In genomic region chr2:101736861-101737291, GRCh38 we compare ENCODE assay signal across 8 cellular contexts. TPM values are rescaled to one million over a fixed set of nuclear protein-coding genes. Genes with fewer than 3 reads are reported as not detected.
A peak's percentile ranks its signal among the peaks of the same experiment; 100 is the strongest.
DNase-seq lines count a peak whose midpoint lies in the region; ATAC-seq, FAIRE-seq and TF ChIP-seq lines count a peak whose summit lies in the region.

No MANE protein-coding gene starts in this region.

- DNase-seq in Right ventricle myocardium inferior (ENCODE audit: missing footprints) (no peak), cardiac septum (ENCODE audit: low spot score) (no peak), amniotic stem cell (lab: John Stamatoyannopoulos, UW) (peak; percentile 67), HepG2 (ENCODE audit: low spot score) (no peak), aorta (no peak), COLO668 (lab: John Stamatoyannopoulos, UW; ENCODE audit: unreplicated experiment) (no peak), DMS153 (lab: John Stamatoyannopoulos, UW) (no peak), epidermal melanocyte (ENCODE audit: insufficient read length, low spot score) (no peak)

- H3K27ac ChIP-seq in HepG2 (ENCODE audit: extremely low read length, insufficient read depth, low read length) (no peak overlapping the region), aorta (ENCODE audit: low read depth in 1 of 2, low read length in 2 of 2) (no peak overlapping the region)

- no TSS peak for BruUV-seq in HepG2 (replicated peaks; lab: Mats Ljungman, UMichigan)

- H4K20me1 ChIP-seq in HepG2 (ENCODE audit: insufficient read depth, low read length): peaks cover 87% of the 10 kb centered on the region

- 75% methylated on average over 1 of the region's 1 CpG for WGBS in HepG2 (ENCODE audit: low lambda C conversion rate)
- WGBS in aorta, 2 donors: 2 to 12% methylated on average over 1 of the region's 1 CpG

- intact Hi-C loops in Right ventricle myocardium inferior (cut with DNase I): no loop called here
- intact Hi-C loops in cardiac septum (cut with DNase I): loop anchor here (5.0 kb wide), 1 partner anchor 40 kb away; the partner anchor contains the start of gene MAP4K4
- intact Hi-C loops in HepG2 (cut with micrococcal nuclease; ENCODE audit: unreplicated experiment): no loop called here
- intact Hi-C loops in aorta (cut with DNase I): loop anchor here (5.0 kb wide), 1 partner anchor 40 kb away; the partner anchor contains the start of gene MAP4K4 (in 2 of the 2)

- no peak for TF ChIP-seq CTCF in HepG2 (CRISPR knock-in tag; IDR thresholded peaks at IDR 0.05)

- no peak for FAIRE-seq in HepG2 (lab: Jason Lieb, UNC)

- H3K27me3 ChIP-seq in HepG2 (ENCODE audit: control insufficient read depth in 1 of 2, insufficient read depth in 2 of 2, low read length in 2 of 2): no peaks in the 10 kb centered on the region
- H3K27me3 ChIP-seq in aorta (ENCODE audit: control insufficient read depth in 1 of 2, insufficient read depth in 2 of 2, low read length in 1 of 2): no peaks in the 10 kb centered on the region

- H3K4me1 ChIP-seq in HepG2 (ENCODE audit: insufficient read depth, low read length) (peaks cover 100% of the 10 kb centered on the region), aorta (ENCODE audit: control insufficient read depth in 1 of 2, insufficient read depth in 2 of 2, low read length in 2 of 2) (peaks cover 10 to 19% of the 10 kb centered on the region in 2 donors)

- CTCF ChIA-PET in HepG2 (lab: Yijun Ruan, JAX; ENCODE audit: low intra/inter-chr PET ratio, low total read pairs): no interaction called here

- peaks cover 96% of the 10 kb centered on the region for H3K79me2 ChIP-seq in HepG2 (ENCODE audit: insufficient read depth, low read length)

- POLR2A ChIA-PET in HepG2 (lab: Yijun Ruan, JAX): interaction anchor here (1.5 kb wide), 1 partner anchor 31 kb away, joined by 4 read pairs; no protein-coding TSS in a partner anchor

- in situ Hi-C loops in HepG2 (cut with HindIII; ENCODE audit: extremely low pct_ligation_motif_present, low pct_unique_long_range_greater_than_20kb): no loop called here

- H3K9me3 ChIP-seq in HepG2 (ENCODE audit: low read length) (no peaks in the 10 kb centered on the region), aorta (ENCODE audit: control insufficient read depth, low read length) (no peaks in the 10 kb centered on the region)

- H3K4me2 ChIP-seq in HepG2 (ENCODE audit: low read depth, low read length): 0 out of 2 replicates have a peak overlapping the region, but pooled peaks have one; percentile 9

- no peak overlapping the region for H2AFZ ChIP-seq in HepG2 (ENCODE audit: low read length)

- no peak overlapping the region for H3K9ac ChIP-seq in HepG2 (ENCODE audit: insufficient read depth, low read depth, low read length)

- TF ChIP-seq POLR2A in HepG2 (IDR thresholded peaks at IDR 0.05; ENCODE audit: insufficient read depth in 1 of 2, low read depth in 2 of 2, low read length in 2 of 2): no peak

- no peak for TF ChIP-seq RAD21 in HepG2 (CRISPR knock-in tag; IDR thresholded peaks at IDR 0.05)

- H3K36me3 ChIP-seq in HepG2 (replicated peaks in 1 of 2; ENCODE audit: control insufficient read depth in 1 of 2, insufficient read depth in 2 of 2, low read length in 2 of 2) (peaks cover 0 to 2% of the 10 kb centered on the region in 2 experiments; a peak in 1 of 5 replicates), aorta (ENCODE audit: control insufficient read depth in 1 of 2, insufficient read depth in 2 of 2, low read length in 1 of 2) (no peaks in the 10 kb centered on the region)

- H3K4me3 ChIP-seq in HepG2 (replicated peaks in 1 of 3; ENCODE audit: insufficient read depth in 1 of 3, low read depth in 2 of 3, low read length in 3 of 3) (no peak overlapping the region), aorta (ENCODE audit: low read length in 2 of 2) (no peak overlapping the region)

- no peak for TF ChIP-seq EP300 in HepG2 (IDR thresholded peaks at IDR 0.05; ENCODE audit: low read depth in 2 of 2, low read length in 2 of 2)
- no peak for TF ChIP-seq EP300 in HepG2 (CRISPR knock-in tag; IDR thresholded peaks at IDR 0.05; ENCODE audit: borderline replicate concordance)

- ATAC-seq in Right ventricle myocardium inferior (peak; percentile 41), HepG2 (no peak), aorta (ENCODE audit: low FRiP score) (peak; percentile 55)

TF ChIP-seq in HepG2, 621 proteins besides CTCF, POLR2A, EP300 and RAD21:
- no peak for TF ChIP-seq ESRRA (CRISPR knock-in tag; IDR thresholded peaks at IDR 0.05; ENCODE audit: low read depth)
- TF ChIP-seq CEBPB (IDR thresholded peaks at IDR 0.05; ENCODE audit: borderline replicate concordance, low read depth, low read length): peak; percentile 78
- no peak for TF ChIP-seq TP53 (CRISPR knock-in tag; conservative IDR thresholded peaks at IDR 0.05)
- no peak for TF ChIP-seq ZFP41 (CRISPR knock-in tag; IDR thresholded peaks at IDR 0.05; ENCODE audit: borderline replicate concordance)
- peak; percentile 51 for TF ChIP-seq CEBPG (CRISPR knock-in tag; IDR thresholded peaks at IDR 0.05)

RNA-seq across cellular contexts. Expression of gene MAP4K4, which starts 39.4 kb away (rescaled TPM):
- total RNA-seq in Right ventricle myocardium inferior (82.5 TPM), cardiac septum (135 TPM), HepG2 (2016; rRNA removed; fragmentation: Illumina TruSeq; extraction: Trizol) (264 and 301 TPM in 2 replicates), aorta (100 to 1,000 TPM in 1 of 2 donors, 10 to 100 TPM in 1; 85.4 to 112 TPM)
- 62.1 and 62.9 TPM in 2 replicates for total RNA-seq in HepG2 (2016; cell fraction: cytosol; rRNA removed; fragmentation: Illumina TruSeq; extraction: Trizol; ENCODE audit: low read depth)
- 264 and 269 TPM in 2 replicates for total RNA-seq in HepG2 (2016; cell fraction: insoluble cytoplasmic fraction; rRNA removed; fragmentation: Illumina TruSeq; extraction: Trizol)
- 200 and 238 TPM in 2 replicates for total RNA-seq in HepG2 (2016; cell fraction: membrane; rRNA removed; fragmentation: Illumina TruSeq; extraction: Trizol)
- 292 and 308 TPM in 2 replicates for total RNA-seq in HepG2 (2016; cell fraction: nucleus; rRNA removed; fragmentation: Illumina TruSeq; extraction: Trizol)
- polyA plus RNA-seq in HepG2 (2011; rRNA removed) (101 and 105 TPM in 2 replicates), aorta (10 to 100 TPM; 22.9 to 31.6 TPM)
- polyA plus RNA-seq in HepG2 (2011; cell fraction: cytosol; rRNA removed): 67.0 and 72.8 TPM in 2 replicates
- 261 and 287 TPM in 2 replicates for polyA plus RNA-seq in HepG2 (2011; cell fraction: nucleus; rRNA removed)
- polyA plus RNA-seq in HepG2 (2012): 138 and 155 TPM in 2 replicates
- 48.8 and 52.9 TPM in 2 replicates for polyA plus RNA-seq in HepG2 (2016; cell fraction: cytosol; fragmentation: Illumina TruSeq; extraction: Trizol; ENCODE audit: low read depth)
- 269 and 298 TPM in 2 replicates for polyA plus RNA-seq in HepG2 (2016; cell fraction: insoluble cytoplasmic fraction; fragmentation: Illumina TruSeq; extraction: Trizol; ENCODE audit: low read depth)
- 137 and 163 TPM in 2 replicates for polyA plus RNA-seq in HepG2 (2016; cell fraction: membrane; fragmentation: Illumina TruSeq; extraction: Trizol; ENCODE audit: low read depth)
- 298 and 312 TPM in 2 replicates for polyA plus RNA-seq in HepG2 (2016; cell fraction: nucleus; fragmentation: Illumina TruSeq; extraction: Trizol; ENCODE audit: insufficient read depth, low read depth)
- polyA minus RNA-seq in HepG2 (2011; rRNA and poly(A)+ RNA removed; ENCODE audit: low replicate concordance): 84.0 and 279 TPM in 2 replicates
- 99.4 and 99.7 TPM in 2 replicates for polyA minus RNA-seq in HepG2 (2011; cell fraction: cytosol; rRNA and poly(A)+ RNA removed)
- 680 and 703 TPM in 2 replicates for polyA minus RNA-seq in HepG2 (2011; cell fraction: nucleus; rRNA and poly(A)+ RNA removed)

Comparison
In these comparisons a context has a peak if more than half of its experiments do, and no peak if none do; other contexts are left out.
1. intact Hi-C loops: an anchor here in cardiac septum (5.0 kb wide) and aorta (5.0 kb wide); none called in Right ventricle myocardium inferior and HepG2.